1 cellular context compared by ENCODE assay signal in genomic region chr20:58853466-58853865, GRCh38.
TF ChIP-seq lines count a peak whose summit lies in the region.

No MANE protein-coding gene starts in this region.

TF ChIP-seq in WTC11, 78 proteins besides CTCF, POLR2A, EP300 and RAD21 (continued from another document):
- no peak for TF ChIP-seq ARID4B (CRISPR knock-in tag; IDR thresholded peaks at IDR 0.05; ENCODE audit: borderline replicate concordance)
- no peak for TF ChIP-seq TEAD4 (CRISPR knock-in tag; IDR thresholded peaks at IDR 0.05)
- no peak for TF ChIP-seq SMAD4 (CRISPR knock-in tag; IDR thresholded peaks at IDR 0.05)
- no peak for TF ChIP-seq RELA (CRISPR knock-in tag; IDR thresholded peaks at IDR 0.05; ENCODE audit: borderline replicate concordance)
- TF ChIP-seq NFE2L1 (CRISPR knock-in tag; IDR thresholded peaks at IDR 0.05): no peak
